9 cellular contexts compared by ENCODE assay signal in genomic region chr1:170967042-170967910, GRCh38. TPM values are rescaled to one million over a fixed set of nuclear protein-coding genes. Genes with fewer than 3 reads are reported as not detected.
DNase-seq lines count a peak whose midpoint lies in the region; ATAC-seq, FAIRE-seq and TF ChIP-seq lines count a peak whose summit lies in the region.
"Had no signal": no experiment of that assay in that cellular context is flagged by ENCODE, and none has a peak within 500 bp of the region (broad histone marks: within the 10 kb centered on the region; RNA-seq: fewer than 3 reads in every experiment).

No MANE protein-coding gene starts in this region.

- peak; percentile 86 for FAIRE-seq in urothelium cell line (lab: Jason Lieb, UNC)

- H3K27me3 Mint-ChIP-seq in HFFc6 (ENCODE audit: insufficient read depth) (peaks cover 3% of the 10 kb centered on the region; the same call in 1 of the 2 replicates), MCF 10A (ENCODE audit: insufficient read depth, unreplicated experiment) (no peaks in the 10 kb centered on the region)

- POLR2A ChIA-PET in MCF 10A (lab: Yijun Ruan, JAX) = interaction anchor here (0.7 to 1.5 kb wide), 5 partner anchors 10 to 547 kb away, joined by 3 to 5 read pairs (median 3); partner anchors contain the start of gene PRRC2C

- DNase-seq in NCI-H748 (lab: John Stamatoyannopoulos, UW; ENCODE audit: unreplicated experiment) (peak; percentile 18), NCI-H748 treated with DMSO at 0.1 percent for 48 hours (lab: John Stamatoyannopoulos, UW) (no peak), HFFc6 (peak; percentile 54), NCI-H187 treated with DMSO at 0.1 percent for 48 hours (lab: John Stamatoyannopoulos, UW) (peak; percentile 58), MCF 10A (ENCODE audit: unreplicated experiment) (peak; percentile 73), kidney glomerular epithelial cell (lab: John Stamatoyannopoulos, UW) (peak; percentile 39), urothelium cell line (ENCODE audit: low spot score) (peak; percentile 31)

- CTCF ChIA-PET in MCF 10A (lab: Yijun Ruan, JAX) = interaction anchor here (0.5 to 11.5 kb wide), 74 partner anchors 9 to 1521 kb away, joined by 3 to 262 read pairs (median 4); partner anchors contain the start of genes FMO4 and MROH9

- intact Hi-C loops in MCF 10A (cut with micrococcal nuclease) = loop anchor here (1.0 to 10.0 kb wide), 4 partner anchors 221 to 518 kb away; partner anchors contain the start of genes FMO4 and PRRC2C

- no TSS peak for BruUV-seq in MCF 10A (replicated peaks; lab: Mats Ljungman, UMichigan)

- no peaks in the 10 kb centered on the region for H3K9me3 Mint-ChIP-seq in HFFc6
- no peaks in the 10 kb centered on the region for H3K9me3 Mint-ChIP-seq in MCF 10A (ENCODE audit: unreplicated experiment)
- H3K9me3 Mint-ChIP-seq: central memory CD8-positive, alpha-beta T cell had no signal

- peak; percentile 85 for TF ChIP-seq CTCF in HFFc6 (IDR thresholded peaks at IDR 0.05)
- peak; percentile 74 for TF ChIP-seq CTCF in MCF 10A (IDR thresholded peaks at IDR 0.05; ENCODE audit: unreplicated experiment)

- no peak for ATAC-seq in HG03139 (IDR thresholded peaks at IDR 0.05; ENCODE audit: unreplicated experiment)

- H3K4me1 Mint-ChIP-seq in HFFc6 (ENCODE audit: low read depth) (peaks cover 38% of the 10 kb centered on the region), MCF 10A (ENCODE audit: insufficient read depth, unreplicated experiment) (peaks cover 10% of the 10 kb centered on the region)
- H3K4me1 Mint-ChIP-seq: central memory CD8-positive, alpha-beta T cell had no signal

- no peaks in the 10 kb centered on the region for H3K36me3 Mint-ChIP-seq in HFFc6 (ENCODE audit: low read depth)
- H3K36me3 Mint-ChIP-seq in MCF 10A (ENCODE audit: insufficient read depth, unreplicated experiment) = no peaks in the 10 kb centered on the region

- H3K27ac Mint-ChIP-seq in HFFc6 = peak overlapping the region; percentile 30
- no peak overlapping the region for H3K27ac Mint-ChIP-seq in MCF 10A (ENCODE audit: low read depth, unreplicated experiment)

- H3K4me3 Mint-ChIP-seq in HFFc6 = peak overlapping the region; percentile 44
- H3K4me3 Mint-ChIP-seq in MCF 10A (ENCODE audit: unreplicated experiment) = no peak overlapping the region
- H3K4me3 Mint-ChIP-seq: central memory CD8-positive, alpha-beta T cell had no signal

RNA-seq across cellular contexts. Expression of gene MROH9, which starts 31.9 kb away (rescaled TPM):
- under 1 TPM in 3 of 6 experiments, not detected in 3; 0.10 to 0.17 (median 0.11) TPM for total RNA-seq in HFFc6 (2021; fragmentation: NEBNext Ultra II Directional; extraction: Animal tissue kit (Norgen Biotek cat#: 25700))
- not detected in 2 replicates for total RNA-seq in MCF 10A (2022)
